ENCODE assay signal across 23 cellular contexts in the genomic region with DNA sequence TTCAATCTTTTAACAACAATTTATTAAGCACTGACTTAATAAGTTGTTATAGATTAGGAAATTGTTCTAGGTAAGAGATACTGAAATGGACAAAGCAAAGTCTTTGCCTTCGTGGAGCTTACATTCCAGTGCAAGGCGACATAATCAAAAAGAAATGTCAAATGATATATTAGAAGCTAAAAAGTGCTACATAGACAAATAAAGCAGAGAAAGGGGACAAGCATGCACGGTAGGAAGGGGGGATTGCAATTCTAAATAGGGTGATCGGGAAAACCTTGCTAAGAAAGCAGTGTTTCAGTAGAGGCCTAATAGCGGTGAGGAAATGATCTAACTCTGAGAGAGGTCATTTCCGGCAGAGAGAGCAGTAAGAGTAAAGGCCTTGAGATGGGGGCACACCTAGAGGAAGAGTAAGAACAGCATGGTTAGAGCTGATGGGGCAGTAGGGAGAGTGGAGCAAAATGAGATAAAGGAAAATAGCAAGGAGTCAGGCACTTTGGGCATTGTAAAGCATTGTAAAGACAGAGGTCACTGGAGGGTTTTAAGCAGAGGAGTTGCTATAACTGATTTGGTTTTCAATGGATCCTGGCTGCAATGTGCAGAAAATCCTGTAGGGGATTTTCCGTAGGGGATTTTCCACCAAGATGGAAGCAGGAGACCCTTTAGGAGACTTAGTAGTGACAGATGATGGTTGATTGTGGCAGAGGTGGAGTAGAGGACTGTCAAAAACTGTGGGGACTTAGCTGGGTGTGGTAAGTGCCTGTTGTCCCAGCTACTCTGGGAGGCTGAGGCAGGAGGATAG.
DNase-seq lines count a peak whose midpoint lies in the region; ATAC-seq and TF ChIP-seq lines count a peak whose summit lies in the region.
"Had no signal": no experiment of that assay in that cellular context is flagged by ENCODE, and none has a peak within 500 bp of the region (broad histone marks: within the 10 kb centered on the region; RNA-seq: fewer than 3 reads in every experiment).

No MANE protein-coding gene starts in this region.

- no peaks in the 10 kb centered on the region for H3K9me3 ChIP-seq in vagina

- H3K36me3 ChIP-seq in vagina: no peaks in the 10 kb centered on the region

- no peaks in the 10 kb centered on the region for H3K9me3 Mint-ChIP-seq in endothelial cell (ENCODE audit: unreplicated experiment)
- H3K9me3 Mint-ChIP-seq: CD8-positive, alpha-beta T cell had no signal

- H3K36me3 Mint-ChIP-seq in endothelial cell (ENCODE audit: low read depth, unreplicated experiment): no peaks in the 10 kb centered on the region
- H3K36me3 Mint-ChIP-seq: CD8-positive, alpha-beta T cell had no signal

- no peaks in the 10 kb centered on the region for H3K4me1 Mint-ChIP-seq in endothelial cell (ENCODE audit: unreplicated experiment)

- TF ChIP-seq CTCF in WI38 (IDR thresholded peaks at IDR 0.05; ENCODE audit: low read depth, low read length): 0 out of 2 replicates have a peak, but pooled peaks have one; percentile 5
- peak; percentile 57 for TF ChIP-seq CTCF in endothelial cell (IDR thresholded peaks at IDR 0.05; ENCODE audit: unreplicated experiment)
- peak; percentile 1 for TF ChIP-seq CTCF in retinal pigment epithelial cell (conservative IDR thresholded peaks at IDR 0.05; ENCODE audit: low read depth, low read length)
- no peak for TF ChIP-seq CTCF in vagina (IDR thresholded peaks at IDR 0.05)

- no peaks in the 10 kb centered on the region for H3K4me1 ChIP-seq in vagina

- no peak for TF ChIP-seq POLR2A in vagina (IDR thresholded peaks at IDR 0.05)

- no peak overlapping the region for H3K27ac ChIP-seq in vagina
- H3K27ac ChIP-seq: 22Rv1, PC-9 had no signal

- DNase-seq in DMS 273 (lab: John Stamatoyannopoulos, UW; ENCODE audit: unreplicated experiment) (peak; percentile 0), DMS 273 treated with DMSO at 0.1 percent for 48 hours (lab: John Stamatoyannopoulos, UW) (no peak), endothelial cell (ENCODE audit: low spot score) (no peak), retinal pigment epithelial cell (ENCODE audit: low read depth) (no peak), vagina (ENCODE audit: extremely low spot score in 2 of 2) (no peak)
- DNase-seq in central memory CD4-positive, alpha-beta T cell: no peak
- DNase-seq: C1 segment of cervical spinal cord; CD8-positive, alpha-beta T cell; DMS53; GDM1; KG1; NCI-H1092 treated with DMSO at 0.1 percent for 48 hours; NCI-H146; NCI-H2029 treated with DMSO at 0.1 percent for 48 hours; NCI-H226; NCI-H510A treated with DMSO at 0.1 percent for 48 hours; NCI-H748 treated with DMSO at 0.1 percent for 48 hours; PC-9; RPMI8226; SHP77 had no signal

- intact Hi-C loops in vagina (cut with DNase I): no loop called here

- no peak for ATAC-seq in HG03159 (IDR thresholded peaks at IDR 0.05; ENCODE audit: unreplicated experiment)
- ATAC-seq: CD8-positive, alpha-beta T cell had no signal

- no peak overlapping the region for H3K27ac Mint-ChIP-seq in endothelial cell (ENCODE audit: unreplicated experiment)
- H3K27ac Mint-ChIP-seq: CD8-positive, alpha-beta T cell had no signal

- H3K27me3 ChIP-seq in vagina: no peaks in the 10 kb centered on the region

- H3K4me3 Mint-ChIP-seq in endothelial cell (ENCODE audit: unreplicated experiment): no peak overlapping the region
- H3K4me3 Mint-ChIP-seq: CD8-positive, alpha-beta T cell had no signal

- no peak overlapping the region for H3K4me3 ChIP-seq in WI38 (ENCODE audit: low read depth, low read length)
- H3K4me3 ChIP-seq in retinal pigment epithelial cell (ENCODE audit: low read length): no peak overlapping the region
- no peak overlapping the region for H3K4me3 ChIP-seq in vagina
- H3K4me3 ChIP-seq: PC-9 had no signal

- peaks cover 1% of the 10 kb centered on the region for H3K27me3 Mint-ChIP-seq in endothelial cell (ENCODE audit: unreplicated experiment)

Comparison
In these comparisons a context has a peak if more than half of its experiments do, and no peak if none do; other contexts are left out.
1. CTCF ChIP-seq: peak in WI38 (single experiment), endothelial cell (single experiment) and retinal pigment epithelial cell (single experiment); none in vagina (0 of 3).